ENCODE assay signal across 14 cellular contexts in genomic region chr11:33620423-33621120, GRCh38.
A peak's percentile ranks its signal among the peaks of the same experiment; 100 is the strongest.
DNase-seq lines count a peak whose midpoint lies in the region; ATAC-seq, FAIRE-seq and TF ChIP-seq lines count a peak whose summit lies in the region.
"Had no signal": no experiment of that assay in that cellular context is flagged by ENCODE, and none has a peak within 500 bp of the region (broad histone marks: within the 10 kb centered on the region; RNA-seq: fewer than 3 reads in every experiment).

No MANE protein-coding gene starts in this region.

- H3K4me3 ChIP-seq in RWPE2 (ENCODE audit: severe bottlenecking) (no peak overlapping the region), endothelial cell of umbilical vein (replicated peaks in 1 of 3; ENCODE audit: insufficient read depth in 1 of 3, low read depth in 1 of 3, low read length in 3 of 3) (no peak overlapping the region)
- H3K4me3 ChIP-seq: psoas muscle had no signal

- CTCF ChIA-PET in endothelial cell of umbilical vein (lab: Charles Lee) (interaction anchor here (0.9 to 1.0 kb wide), 2 partner anchors 9 to 11 kb away, joined by 3 to 4 read pairs; no protein-coding TSS in a partner anchor), WTC11 (lab: Charles Lee) (no interaction called here)
- CTCF ChIA-PET in CD4-positive, alpha-beta T cell (lab: Charles Lee): no interaction called here

- no peaks in the 10 kb centered on the region for H3K9me3 Mint-ChIP-seq in CD4-positive, alpha-beta T cell
- H3K9me3 Mint-ChIP-seq in WTC11: no peaks in the 10 kb centered on the region

- H3K27me3 ChIP-seq in RWPE2 (ENCODE audit: insufficient read depth, poor library complexity, severe bottlenecking) (no peaks in the 10 kb centered on the region), endothelial cell of umbilical vein (ENCODE audit: control insufficient read depth in 2 of 2, insufficient read depth in 2 of 2, low read length in 2 of 2) (no peaks in the 10 kb centered on the region)
- no peaks in the 10 kb centered on the region for H3K27me3 ChIP-seq in CD4-positive, alpha-beta T cell (ENCODE audit: control insufficient read depth, insufficient read depth, low read length)

- POLR2A ChIA-PET in endothelial cell of umbilical vein (lab: Charles Lee): no interaction called here
- POLR2A ChIA-PET in CD4-positive, alpha-beta T cell (lab: Charles Lee): no interaction called here
- POLR2A ChIA-PET in WTC11 (lab: Charles Lee): no interaction called here

- ATAC-seq in RWPE2 (ENCODE audit: low read depth) (no peak; the same call in 2 of the 3 replicates), WTC11 (no peak), GM21528 (IDR thresholded peaks at IDR 0.05; ENCODE audit: low FRiP score, unreplicated experiment) (no peak)
- no peak for ATAC-seq in CD4-positive, alpha-beta T cell (ENCODE audit: poor library complexity)
- ATAC-seq: psoas muscle had no signal

- no peaks in the 10 kb centered on the region for H3K9me1 ChIP-seq in endothelial cell of umbilical vein (replicated peaks; ENCODE audit: control insufficient read depth, extremely low read depth, insufficient read depth, low read length)

- no peaks in the 10 kb centered on the region for H3K36me3 Mint-ChIP-seq in CD4-positive, alpha-beta T cell (ENCODE audit: low read depth)
- H3K36me3 Mint-ChIP-seq in WTC11: no peaks in the 10 kb centered on the region

- H3K4me2 ChIP-seq in endothelial cell of umbilical vein (ENCODE audit: insufficient read depth, low read length): no peak overlapping the region

- H3K27ac ChIP-seq in RWPE2 (ENCODE audit: poor library complexity, severe bottlenecking): peak overlapping the region; percentile 38
- H3K27ac ChIP-seq in endothelial cell of umbilical vein (ENCODE audit: insufficient read depth, low read depth, low read length): no peak overlapping the region
- no peak overlapping the region for H3K27ac ChIP-seq in CD4-positive, alpha-beta T cell (ENCODE audit: low read depth, low read length)
- H3K27ac ChIP-seq: psoas muscle had no signal

- H3K79me2 ChIP-seq in endothelial cell of umbilical vein (ENCODE audit: control insufficient read depth, insufficient read depth, low read length): no peaks in the 10 kb centered on the region

- dilution Hi-C loops in endothelial cell of umbilical vein (cut with MboI; ENCODE audit: extremely low pct_ligation_motif_present, low sequenced_read_pairs): no loop called here

- no peaks in the 10 kb centered on the region for H4K20me1 ChIP-seq in endothelial cell of umbilical vein (replicated peaks; ENCODE audit: control insufficient read depth, extremely low read depth, insufficient read depth, low read length)

- BruUV-seq in endothelial cell of umbilical vein (replicated peaks; lab: Mats Ljungman, UMichigan): no TSS peak

- H3K36me3 ChIP-seq in RWPE2 (ENCODE audit: low read depth): peaks cover 7% of the 10 kb centered on the region; the same call in 1 of the 2 replicates
- H3K36me3 ChIP-seq in endothelial cell of umbilical vein (ENCODE audit: control insufficient read depth in 2 of 2, extremely low read depth in 1 of 2, insufficient read depth in 2 of 2, low read length in 2 of 2): no peaks in the 10 kb centered on the region

- intact Hi-C loops in endothelial cell of umbilical vein (cut with micrococcal nuclease): no loop called here
- intact Hi-C loops in CD4-positive, alpha-beta T cell (cut with DNase I, micrococcal nuclease): no loop called here

- H3K27ac Mint-ChIP-seq in CD4-positive, alpha-beta T cell: no peak overlapping the region
- H3K27ac Mint-ChIP-seq in WTC11: no peak overlapping the region

- no peaks in the 10 kb centered on the region for H3K4me1 Mint-ChIP-seq in CD4-positive, alpha-beta T cell (ENCODE audit: low read depth)
- H3K4me1 Mint-ChIP-seq in WTC11: peaks cover 15% of the 10 kb centered on the region

- H2AFZ ChIP-seq in endothelial cell of umbilical vein (ENCODE audit: low read depth, low read length): no peak overlapping the region

- peaks cover 16% of the 10 kb centered on the region for H3K27me3 Mint-ChIP-seq in CD4-positive, alpha-beta T cell
- H3K27me3 Mint-ChIP-seq in WTC11 (ENCODE audit: low read depth): no peaks in the 10 kb centered on the region; the same call in 1 of the 2 replicates

- TF ChIP-seq POLR2A in H54 (IDR thresholded peaks at IDR 0.05; ENCODE audit: low read depth, low read length): no peak
- no peak for TF ChIP-seq POLR2A in endothelial cell of umbilical vein (IDR thresholded peaks at IDR 0.05; ENCODE audit: low read depth, low read length)

- FAIRE-seq in H54 (lab: Jason Lieb, UNC) (no peak), endothelial cell of umbilical vein (lab: Jason Lieb, UNC) (peak; percentile 42)
- FAIRE-seq: GM12891, TTC549 had no signal

- no peak overlapping the region for H3K9ac ChIP-seq in endothelial cell of umbilical vein (replicated peaks; ENCODE audit: extremely low read depth, insufficient read depth, low read length)

- H3K9me3 ChIP-seq in RWPE2 (ENCODE audit: severe bottlenecking) (no peaks in the 10 kb centered on the region), endothelial cell of umbilical vein (replicated peaks; ENCODE audit: control insufficient read depth, insufficient read depth, low read length) (no peaks in the 10 kb centered on the region)
- no peaks in the 10 kb centered on the region for H3K9me3 ChIP-seq in CD4-positive, alpha-beta T cell (ENCODE audit: control insufficient read depth, low read length)
- H3K9me3 ChIP-seq: psoas muscle had no signal

- H3K4me3 Mint-ChIP-seq in CD4-positive, alpha-beta T cell: no peak overlapping the region
- H3K4me3 Mint-ChIP-seq in WTC11: no peak overlapping the region

- H3K4me1 ChIP-seq in RWPE2 (ENCODE audit: insufficient read depth, poor library complexity, severe bottlenecking): peaks cover 22% of the 10 kb centered on the region
- no peaks in the 10 kb centered on the region for H3K4me1 ChIP-seq in endothelial cell of umbilical vein (ENCODE audit: control insufficient read depth, extremely low read depth, insufficient read depth, low read length)
- H3K4me1 ChIP-seq: psoas muscle had no signal

- TF ChIP-seq CTCF in RWPE2 (IDR thresholded peaks at IDR 0.05; ENCODE audit: poor library complexity, severe bottlenecking) (no peak), endothelial cell of umbilical vein (IDR thresholded peaks at IDR 0.05; ENCODE audit: extremely low read depth in 1 of 2, insufficient read depth in 1 of 2, low read depth in 1 of 2, low read length in 2 of 2) (no peak), WTC11 (IDR thresholded peaks at IDR 0.05) (no peak)
- no peak for TF ChIP-seq CTCF in CD4-positive, alpha-beta T cell (IDR thresholded peaks at IDR 0.05)

- DNase-seq in H54 (ENCODE audit: insufficient read length, low spot score) (peak; percentile 13), RWPE2 (ENCODE audit: low spot score) (no peak), endothelial cell of umbilical vein (ENCODE audit: low read depth, low spot score) (peak; percentile 11), pons (ENCODE audit: low spot score) (peak; percentile 35), WTC11 (ENCODE audit: low spot score) (no peak)
- no peak for DNase-seq in stimulated activated CD4-positive, alpha-beta T cell treated with anti-CD3 and anti-CD28 coated beads, Interleukin-2, amount 100 ng/mL, for 48 hours
- no peak for DNase-seq in CD4-positive, alpha-beta T cell
- DNase-seq: Calu3, NCI-H1048, OCI-M1, psoas muscle had no signal

TF ChIP-seq in endothelial cell of umbilical vein, 7 proteins besides CTCF, POLR2A, EP300 and RAD21:
- TF ChIP-seq FOS (IDR thresholded peaks at IDR 0.05; ENCODE audit: borderline replicate concordance, insufficient read depth, low read length) (peak; percentile 13), POLR2AphosphoS5 (IDR thresholded peaks at IDR 0.05; ENCODE audit: insufficient read depth, low read depth, low read length) (no peak)

TF ChIP-seq in WTC11, 78 proteins besides CTCF, POLR2A, EP300 and RAD21 (continues in another document):
- TF ChIP-seq PREB (CRISPR knock-in tag; IDR thresholded peaks at IDR 0.05; ENCODE audit: borderline replicate concordance) (no peak), MAX (CRISPR knock-in tag; IDR thresholded peaks at IDR 0.05) (no peak), NFATC4 (CRISPR knock-in tag; IDR thresholded peaks at IDR 0.05) (no peak)

Comparison
In these comparisons a context has a peak if more than half of its experiments do, and no peak if none do; other contexts are left out.
1. DNase-seq: peak in H54 (single experiment), endothelial cell of umbilical vein (single experiment) and pons (single experiment); none in RWPE2 (single experiment), stimulated activated CD4-positive, alpha-beta T cell treated with anti-CD3 and anti-CD28 coated beads, Interleukin-2, amount 100 ng/mL, for 48 hours (0 of 2), CD4-positive, alpha-beta T cell (0 of 10) and WTC11 (single experiment).